In the genomic region with DNA sequence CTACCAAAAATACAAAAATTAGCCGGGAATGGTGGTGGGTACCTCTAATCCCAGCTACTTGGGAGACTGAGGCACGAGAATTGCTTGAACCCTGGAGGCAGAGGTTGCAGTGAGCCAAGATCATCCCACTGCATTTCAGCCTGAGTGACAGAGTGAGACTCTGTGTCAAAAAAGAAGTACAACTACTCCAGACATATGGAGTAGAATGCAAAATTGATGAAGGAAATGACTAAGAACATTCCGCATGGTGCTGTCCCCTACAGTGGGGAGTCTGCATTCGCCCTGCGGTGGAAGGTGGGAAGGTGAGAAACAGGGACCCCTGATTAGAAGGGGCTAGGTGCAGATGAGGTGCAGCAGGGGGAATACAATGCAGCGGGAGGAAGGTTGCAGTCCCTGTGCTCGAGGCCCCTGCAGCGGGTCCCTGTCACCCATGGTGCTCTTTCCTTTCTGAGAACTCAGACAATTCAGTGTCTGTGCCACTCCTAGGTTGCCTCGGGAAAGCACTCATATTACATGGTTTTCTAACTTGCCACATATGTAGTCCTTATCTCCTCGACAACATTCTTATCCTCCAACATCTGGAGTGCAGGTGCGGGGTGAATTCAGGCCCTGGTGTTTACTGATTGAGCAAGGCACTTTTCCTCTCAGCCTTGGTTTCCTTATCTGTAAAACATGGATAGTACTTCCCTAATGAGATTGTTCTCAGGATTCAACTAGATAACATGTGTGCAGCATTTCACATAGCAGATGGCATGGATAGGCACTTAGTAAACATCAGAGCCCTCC, we compare ENCODE assay signal across 10 cellular contexts. TPM values are rescaled to one million over a fixed set of nuclear protein-coding genes. Genes with fewer than 3 reads are reported as not detected.
DNase-seq lines count a peak whose midpoint lies in the region; ATAC-seq, FAIRE-seq and TF ChIP-seq lines count a peak whose summit lies in the region.
"Had no signal": no experiment of that assay in that cellular context is flagged by ENCODE, and none has a peak within 500 bp of the region (broad histone marks: within the 10 kb centered on the region; RNA-seq: fewer than 3 reads in every experiment).

No MANE protein-coding gene starts in this region.

- H3K36me3 ChIP-seq in left ventricle myocardium inferior (no peaks in the 10 kb centered on the region), GM12878 (ENCODE audit: control insufficient read depth in 2 of 2, insufficient read depth in 2 of 2, low read length in 1 of 2) (no peaks in the 10 kb centered on the region), transverse colon (no peaks in the 10 kb centered on the region)

- CTCF ChIA-PET in GM12878 (lab: Yijun Ruan, JAX), result interaction anchor here (0.6 to 26.2 kb wide), 11 partner anchors 9 to 317 kb away, joined by 3 to 1301 read pairs (median 35); a partner anchor contains a TSS

- TF ChIP-seq RAD21 in GM12878 (IDR thresholded peaks at IDR 0.05; ENCODE audit: insufficient read depth, low read depth, low read length), result no peak

- no peak overlapping the region for H3K4me2 ChIP-seq in GM12878 (ENCODE audit: control insufficient read depth, insufficient read depth)

- no peaks in the 10 kb centered on the region for H3K27me3 Mint-ChIP-seq in activated T-helper 2 cell treated with anti-CD3 and anti-CD28 coated beads, Interferon-gamma antibody, Interleukin-2, Interleukin-4, amounts not matched to agents 10 μg/mL and 5 μg/mL and 100 μg/mL, durations not matched to agents 14 hours and 24 hours and 36 hours (ENCODE audit: low read depth)

- no peak for TF ChIP-seq EP300 in GM12878 (IDR thresholded peaks at IDR 0.05; ENCODE audit: borderline replicate concordance in 1 of 2, control insufficient read depth in 1 of 2, low read depth in 2 of 2, low read length in 2 of 2)
- no peak for TF ChIP-seq EP300 in transverse colon (IDR thresholded peaks at IDR 0.05; ENCODE audit: low read depth)

- no peak for TF ChIP-seq CTCF in left ventricle myocardium inferior (IDR thresholded peaks at IDR 0.05; ENCODE audit: borderline replicate concordance)
- no peak for TF ChIP-seq CTCF in GM12878 (IDR thresholded peaks at IDR 0.05 in 2 of 3, conservative IDR thresholded peaks at IDR 0.05 in 1 of 3; ENCODE audit: control insufficient read depth in 2 of 3, extremely low read depth in 1 of 3, insufficient read depth in 1 of 3, low read depth in 3 of 3, low read length in 3 of 3)
- no peak for TF ChIP-seq CTCF in transverse colon (IDR thresholded peaks at IDR 0.05)

- intact Hi-C loops in left ventricle myocardium inferior (cut with micrococcal nuclease), result no loop called here
- intact Hi-C loops in left ventricle myocardium superior (cut with micrococcal nuclease), result no loop called here
- intact Hi-C loops in GM12878 (cut with micrococcal nuclease; ENCODE audit: unreplicated experiment), result no loop called here
- intact Hi-C loops in transverse colon (cut with DNase I; ENCODE audit: low total_unique reads), result loop anchor here (5.0 kb wide), 1 partner anchor 34 kb away; no protein-coding TSS in a partner anchor
- intact Hi-C loops in activated T-helper 2 cell treated with anti-CD3 and anti-CD28 coated beads, Interferon-gamma antibody, Interleukin-2, Interleukin-4, amounts not matched to agents 10 μg/mL and 5 μg/mL and 100 μg/mL, durations not matched to agents 14 hours and 24 hours and 36 hours (cut with micrococcal nuclease), result no loop called here

- in situ Hi-C loops in GM12878 (cut with MboI), result no loop called here
- in situ Hi-C loops in transverse colon (cut with MboI; ENCODE audit: low pct_ligation_motif_present in 1 of 4, low pct_unique_long_range_greater_than_20kb in 1 of 4, low sequenced_read_pairs in 3 of 4), result no loop called here

- TF ChIP-seq POLR2A in GM12878 (IDR thresholded peaks at IDR 0.05; ENCODE audit: low read depth, low read length), result no peak
- TF ChIP-seq POLR2A in transverse colon (IDR thresholded peaks at IDR 0.05), result no peak

- POLR2A ChIA-PET in GM12878 (lab: Charles Lee), result interaction anchor here (0.7 to 11.4 kb wide), 3 partner anchors 31 to 118 kb away, joined by 3 to 183 read pairs (median 50); no protein-coding TSS in a partner anchor

- SMC1A ChIA-PET in GM12878 (lab: Charles Lee; ENCODE audit: uncharacterized antibody, unreplicated experiment), result interaction anchor here (0.6 to 15.8 kb wide), 10 partner anchors 6 to 88 kb away, joined by 3 to 646 read pairs (median 10); a partner anchor contains a TSS

- peak overlapping the region; percentile 58 for H3K27ac ChIP-seq in left ventricle myocardium inferior (replicated peaks)
- no peak overlapping the region for H3K27ac ChIP-seq in GM12878 (ENCODE audit: control insufficient read depth, insufficient read depth)
- peak overlapping the region; percentile 29 to 82 (median 56) for H3K27ac ChIP-seq in transverse colon

- BruUV-seq in GM12878 (replicated peaks; lab: Mats Ljungman, UMichigan), result no TSS peak

- no peak overlapping the region for H3K9ac ChIP-seq in GM12878 (ENCODE audit: control insufficient read depth, insufficient read depth, low read length)

- peaks cover 30% of the 10 kb centered on the region for H3K4me1 Mint-ChIP-seq in activated T-helper 2 cell treated with anti-CD3 and anti-CD28 coated beads, Interferon-gamma antibody, Interleukin-2, Interleukin-4, amounts not matched to agents 10 μg/mL and 5 μg/mL and 100 μg/mL, durations not matched to agents 14 hours and 24 hours and 36 hours (ENCODE audit: low read depth)

- RAD21 ChIA-PET in GM12878 (lab: Charles Lee; ENCODE audit: unreplicated experiment), result interaction anchor here (3.2 to 10.1 kb wide), 5 partner anchors 7 to 34 kb away, joined by 25 to 525 read pairs (median 102); a partner anchor contains a TSS

- FAIRE-seq in GM12878 (lab: Jason Lieb, UNC), result no peak
- FAIRE-seq: islet of Langerhans had no signal

- no peaks in the 10 kb centered on the region for H3K36me3 Mint-ChIP-seq in activated T-helper 2 cell treated with anti-CD3 and anti-CD28 coated beads, Interferon-gamma antibody, Interleukin-2, Interleukin-4, amounts not matched to agents 10 μg/mL and 5 μg/mL and 100 μg/mL, durations not matched to agents 14 hours and 24 hours and 36 hours (ENCODE audit: low read depth)

- peaks cover 18% of the 10 kb centered on the region for H3K79me2 ChIP-seq in GM12878 (ENCODE audit: control insufficient read depth, insufficient read depth, low read length)

- H3K9me3 ChIP-seq in left ventricle myocardium inferior (replicated peaks) (no peaks in the 10 kb centered on the region), GM12878 (replicated peaks; ENCODE audit: control insufficient read depth, insufficient read depth, low read length) (no peaks in the 10 kb centered on the region), transverse colon (no peaks in the 10 kb centered on the region)

- H3K4me3 ChIP-seq in left ventricle myocardium inferior (no peak overlapping the region), GM12878 (no peak overlapping the region), transverse colon (no peak overlapping the region)

- 9% methylated on average over 11 of the region's 11 CpGs for WGBS in GM12878 (ENCODE audit: insufficient coverage, insufficient replicate concordance, low lambda C conversion rate, missing lambda C conversion rate)
- 46 to 60% methylated on average over 6 to 11 of the region's 11 CpGs for WGBS in transverse colon (ENCODE audit: low coverage in 1 of 2), 2 donors

- H2AFZ ChIP-seq in GM12878 (ENCODE audit: control insufficient read depth, low read depth, low read length), result no peak overlapping the region

- H3K4me3 Mint-ChIP-seq in activated T-helper 2 cell treated with anti-CD3 and anti-CD28 coated beads, Interferon-gamma antibody, Interleukin-2, Interleukin-4, amounts not matched to agents 10 μg/mL and 5 μg/mL and 100 μg/mL, durations not matched to agents 14 hours and 24 hours and 36 hours (ENCODE audit: low read depth), result no peak overlapping the region

- no peaks in the 10 kb centered on the region for H4K20me1 ChIP-seq in GM12878 (ENCODE audit: control insufficient read depth, insufficient read depth)

- H3K9me3 Mint-ChIP-seq in activated T-helper 2 cell treated with anti-CD3 and anti-CD28 coated beads, Interferon-gamma antibody, Interleukin-2, Interleukin-4, amounts not matched to agents 10 μg/mL and 5 μg/mL and 100 μg/mL, durations not matched to agents 14 hours and 24 hours and 36 hours, result no peaks in the 10 kb centered on the region

- H3K4me1 ChIP-seq in left ventricle myocardium inferior (peaks cover 43% of the 10 kb centered on the region), GM12878 (ENCODE audit: control insufficient read depth, insufficient read depth, low read length) (peaks cover 58% of the 10 kb centered on the region), transverse colon (peaks cover 36 to 69% (median 41%) of the 10 kb centered on the region in 4 donors)

- no peak overlapping the region for H3K27ac Mint-ChIP-seq in activated T-helper 2 cell treated with anti-CD3 and anti-CD28 coated beads, Interferon-gamma antibody, Interleukin-2, Interleukin-4, amounts not matched to agents 10 μg/mL and 5 μg/mL and 100 μg/mL, durations not matched to agents 14 hours and 24 hours and 36 hours

- DNase-seq in left ventricle myocardium inferior (no peak), left ventricle myocardium superior (no peak), GM12878 (ENCODE audit: low read depth, low spot score) (no peak), transverse colon (no peak), putamen (ENCODE audit: low spot score) (no peak)
- DNase-seq in activated T-helper 2 cell treated with anti-CD3 and anti-CD28 coated beads, Interferon-gamma antibody, Interleukin-2, Interleukin-4, amounts not matched to agents 10 μg/mL and 5 μg/mL and 100 μg/mL, durations not matched to agents 14 hours and 24 hours and 36 hours (ENCODE audit: low spot score), result no peak
- DNase-seq: activated naive CD4-positive, alpha-beta T cell treated with Interleukin-2 at 50 U/mL for 16 hours; effector CD8-positive, alpha-beta T cell; NCI-H146 had no signal

- no peak for ATAC-seq in left ventricle myocardium superior
- no peak for ATAC-seq in GM12878

- H3K27me3 ChIP-seq in left ventricle myocardium inferior (ENCODE audit: low read depth) (no peaks in the 10 kb centered on the region), GM12878 (replicated peaks in 1 of 2; ENCODE audit: control insufficient read depth in 2 of 2, insufficient read depth in 2 of 2, low read length in 1 of 2) (no peaks in the 10 kb centered on the region), transverse colon (no peaks in the 10 kb centered on the region)

RNA-seq across cellular contexts. Expression of a gene that starts 5.2 kb away (rescaled TPM):
- total RNA-seq in left ventricle myocardium inferior (47.0 TPM), left ventricle myocardium superior (40.3 TPM), GM12878 (2014; rRNA removed) (140 and 142 TPM in 2 replicates), GM12878 (2014; rRNA removed; fragmentation: Illumina TruSeq; extraction: Trizol) (46.8 and 51.2 TPM in 2 replicates), GM12878 (2021) (103 and 110 TPM in 2 replicates), transverse colon (100 to 1,000 TPM; 261 to 372 (median 319) TPM)
- 56.1 and 63.5 TPM in 2 replicates for total RNA-seq in GM12878 (2013; cell fraction: nucleolus; rRNA removed)
- polyA plus RNA-seq in GM12878 (2011; ENCODE audit: low read depth), result 80.8 TPM
- polyA plus RNA-seq in GM12878 (2011; rRNA removed) (43.4 and 72.8 TPM in 2 replicates), GM12878 (2014; fragmentation: Illumina TruSeq; extraction: Trizol) (11.5 and 25.8 TPM in 2 replicates), GM12878 (2014; fragmentation: Nextera tagmentation; extraction: Ambion mirVana) (10 to 100 TPM in 1 of 2 experiments, 1 to 10 TPM in 1; 8.1 to 23.5 TPM), GM12878 (2014; rRNA removed) (176 and 184 TPM in 2 replicates), GM12878 (2016; fragmentation: Nextera tagmentation; extraction: Ambion mirVana) (100 to 1,000 TPM; 120 to 125 TPM)
- polyA plus RNA-seq in GM12878 (2011; cell fraction: cytosol; rRNA removed), result 189 and 201 TPM in 2 replicates
- 133 and 135 TPM in 2 replicates for polyA plus RNA-seq in GM12878 (2011; cell fraction: nucleus; rRNA removed)
- 174 and 197 TPM in 2 replicates for polyA plus RNA-seq in GM12878 (2012)
- 22.5 and 64.9 TPM in 2 replicates for polyA minus RNA-seq in GM12878 (2011; rRNA and poly(A)+ RNA removed)
- 39.0 and 41.6 TPM in 2 replicates for polyA minus RNA-seq in GM12878 (2011; cell fraction: cytosol; rRNA and poly(A)+ RNA removed)
- 35.1 and 49.9 TPM in 2 replicates for polyA minus RNA-seq in GM12878 (2011; cell fraction: nucleus; rRNA and poly(A)+ RNA removed)
- 41.1 and 50.1 TPM in 2 replicates for total RNA-seq in activated T-helper 2 cell treated with anti-CD3 and anti-CD28 coated beads, Interferon-gamma antibody, Interleukin-2, Interleukin-4, amounts not matched to agents 10 μg/mL and 5 μg/mL and 100 μg/mL, durations not matched to agents 14 hours and 24 hours and 36 hours

RNA-seq across cellular contexts. Expression of a gene that starts 25.2 kb away (rescaled TPM):
- total RNA-seq in left ventricle myocardium inferior (0.82 TPM), left ventricle myocardium superior (0.89 TPM), GM12878 (2014; rRNA removed) (0.68 and 0.82 TPM in 2 replicates), GM12878 (2014; rRNA removed; fragmentation: Illumina TruSeq; extraction: Trizol) (0.63 and 0.64 TPM in 2 replicates), GM12878 (2021) (1.3 and 1.5 TPM in 2 replicates), transverse colon (10 to 100 TPM in 1 of 4 donors, 1 to 10 TPM in 3; 1.8 to 46.4 (median 5.8) TPM)
- total RNA-seq in GM12878 (2013; cell fraction: nucleolus; rRNA removed), result 0.98 and 1.1 TPM in 2 replicates
- 0.31 TPM for polyA plus RNA-seq in GM12878 (2011; ENCODE audit: low read depth)
- polyA plus RNA-seq in GM12878 (2011; rRNA removed) (0.12 and 0.16 TPM in 2 replicates), GM12878 (2014; fragmentation: Illumina TruSeq; extraction: Trizol) (0.25 and 0.79 TPM in 2 replicates), GM12878 (2014; fragmentation: Nextera tagmentation; extraction: Ambion mirVana) (under 1 TPM; 0.24 to 0.58 TPM), GM12878 (2014; rRNA removed) (2.1 and 2.4 TPM in 2 replicates), GM12878 (2016; fragmentation: Nextera tagmentation; extraction: Ambion mirVana) (under 1 TPM in 1 of 2 experiments, not detected in 1; 0.35 TPM)
- 0.42 and 0.45 TPM in 2 replicates for polyA plus RNA-seq in GM12878 (2011; cell fraction: cytosol; rRNA removed)
- polyA plus RNA-seq in GM12878 (2011; cell fraction: nucleus; rRNA removed), result 0.84 and 1.2 TPM in 2 replicates
- 0.74 and 0.87 TPM in 2 replicates for polyA plus RNA-seq in GM12878 (2012)
- polyA minus RNA-seq in GM12878 (2011; rRNA and poly(A)+ RNA removed), result 0.37 and 0.52 TPM in 2 replicates
- polyA minus RNA-seq in GM12878 (2011; cell fraction: cytosol; rRNA and poly(A)+ RNA removed), result not detected in 2 replicates
- 0.24 and 0.38 TPM in 2 replicates for polyA minus RNA-seq in GM12878 (2011; cell fraction: nucleus; rRNA and poly(A)+ RNA removed)
- 2.9 and 3.0 TPM in 2 replicates for total RNA-seq in activated T-helper 2 cell treated with anti-CD3 and anti-CD28 coated beads, Interferon-gamma antibody, Interleukin-2, Interleukin-4, amounts not matched to agents 10 μg/mL and 5 μg/mL and 100 μg/mL, durations not matched to agents 14 hours and 24 hours and 36 hours

RNA-seq across cellular contexts. Expression of a gene that starts 43.6 kb away (rescaled TPM):
- total RNA-seq in left ventricle myocardium inferior (7.0 TPM), left ventricle myocardium superior (5.8 TPM), GM12878 (2014; rRNA removed) (21.0 and 21.9 TPM in 2 replicates), GM12878 (2014; rRNA removed; fragmentation: Illumina TruSeq; extraction: Trizol) (8.2 TPM in 2 replicates), GM12878 (2021) (29.5 and 32.7 TPM in 2 replicates), transverse colon (100 to 1,000 TPM in 2 of 4 donors, 10 to 100 TPM in 2; 37.8 to 470 (median 95.3) TPM)
- total RNA-seq in GM12878 (2013; cell fraction: nucleolus; rRNA removed), result 30.1 and 32.3 TPM in 2 replicates
- 12.9 TPM for polyA plus RNA-seq in GM12878 (2011; ENCODE audit: low read depth)
- polyA plus RNA-seq in GM12878 (2011; rRNA removed) (9.6 and 18.6 TPM in 2 replicates), GM12878 (2014; fragmentation: Illumina TruSeq; extraction: Trizol) (5.8 and 15.6 TPM in 2 replicates), GM12878 (2014; fragmentation: Nextera tagmentation; extraction: Ambion mirVana) (1 to 10 TPM; 1.1 to 3.6 TPM), GM12878 (2014; rRNA removed) (36.2 and 37.6 TPM in 2 replicates), GM12878 (2016; fragmentation: Nextera tagmentation; extraction: Ambion mirVana) (10 to 100 TPM; 22.0 to 25.6 TPM)
- 31.8 and 50.4 TPM in 2 replicates for polyA plus RNA-seq in GM12878 (2011; cell fraction: cytosol; rRNA removed)
- 114 and 143 TPM in 2 replicates for polyA plus RNA-seq in GM12878 (2011; cell fraction: nucleus; rRNA removed)
- polyA plus RNA-seq in GM12878 (2012), result 21.3 and 26.9 TPM in 2 replicates
- 7.2 and 11.3 TPM in 2 replicates for polyA minus RNA-seq in GM12878 (2011; rRNA and poly(A)+ RNA removed)
- 4.8 and 10.5 TPM in 2 replicates for polyA minus RNA-seq in GM12878 (2011; cell fraction: cytosol; rRNA and poly(A)+ RNA removed)
- 14.0 and 24.6 TPM in 2 replicates for polyA minus RNA-seq in GM12878 (2011; cell fraction: nucleus; rRNA and poly(A)+ RNA removed)
- total RNA-seq in activated T-helper 2 cell treated with anti-CD3 and anti-CD28 coated beads, Interferon-gamma antibody, Interleukin-2, Interleukin-4, amounts not matched to agents 10 μg/mL and 5 μg/mL and 100 μg/mL, durations not matched to agents 14 hours and 24 hours and 36 hours, result 32.1 and 34.1 TPM in 2 replicates

RNA-seq across cellular contexts. Expression of a gene that starts 44.8 kb away (rescaled TPM):
- 14.9 TPM for total RNA-seq in left ventricle myocardium inferior
- total RNA-seq in left ventricle myocardium superior, result 18.7 TPM
- total RNA-seq in GM12878 (2013; cell fraction: nucleolus; rRNA removed), result 0.93 and 0.94 TPM in 2 replicates
- 0.11 and 0.73 TPM in 2 replicates for total RNA-seq in GM12878 (2014; rRNA removed)
- total RNA-seq in GM12878 (2014; rRNA removed; fragmentation: Illumina TruSeq; extraction: Trizol), result 0.18 and 0.23 TPM in 2 replicates
- total RNA-seq in GM12878 (2021), result 0.80 and 1.7 TPM in 2 replicates
- 0.09 TPM for polyA plus RNA-seq in GM12878 (2011; ENCODE audit: low read depth)
- 0.05 and 0.10 TPM in 2 replicates for polyA plus RNA-seq in GM12878 (2011; rRNA removed)
- polyA plus RNA-seq in GM12878 (2011; cell fraction: cytosol; rRNA removed), result 0.04 and 0.13 TPM in 2 replicates
- 1.4 and 2.0 TPM in 2 replicates for polyA plus RNA-seq in GM12878 (2011; cell fraction: nucleus; rRNA removed)
- 0.24 and 0.38 TPM in 2 replicates for polyA plus RNA-seq in GM12878 (2012)
- 0.08 and 0.21 TPM in 2 replicates for polyA plus RNA-seq in GM12878 (2014; fragmentation: Illumina TruSeq; extraction: Trizol)
- polyA plus RNA-seq in GM12878 (2014; fragmentation: Nextera tagmentation; extraction: Ambion mirVana), result not detected
- polyA plus RNA-seq in GM12878 (2014; rRNA removed), result 0.83 and 0.94 TPM in 2 replicates
- under 1 TPM in 1 of 2 experiments, not detected in 1; 0.28 TPM for polyA plus RNA-seq in GM12878 (2016; fragmentation: Nextera tagmentation; extraction: Ambion mirVana)
- polyA minus RNA-seq in GM12878 (2011; rRNA and poly(A)+ RNA removed), result 0.26 TPM in 1 of 2 replicates, not detected in the other
- polyA minus RNA-seq in GM12878 (2011; cell fraction: cytosol; rRNA and poly(A)+ RNA removed), result 0.53 TPM in 1 of 2 replicates, not detected in the other
- polyA minus RNA-seq in GM12878 (2011; cell fraction: nucleus; rRNA and poly(A)+ RNA removed), result 0.48 and 2.2 TPM in 2 replicates
- 100 to 1,000 TPM in 2 of 4 donors, 10 to 100 TPM in 2; 73.0 to 174 (median 123) TPM for total RNA-seq in transverse colon
- total RNA-seq in activated T-helper 2 cell treated with anti-CD3 and anti-CD28 coated beads, Interferon-gamma antibody, Interleukin-2, Interleukin-4, amounts not matched to agents 10 μg/mL and 5 μg/mL and 100 μg/mL, durations not matched to agents 14 hours and 24 hours and 36 hours, result 12.1 and 16.2 TPM in 2 replicates

RNA-seq across cellular contexts. Expression of a gene that starts 53.5 kb away (rescaled TPM):
- total RNA-seq in left ventricle myocardium inferior (86.0 TPM), left ventricle myocardium superior (106 TPM), GM12878 (2014; rRNA removed) (342 and 371 TPM in 2 replicates), GM12878 (2014; rRNA removed; fragmentation: Illumina TruSeq; extraction: Trizol) (170 and 176 TPM in 2 replicates), GM12878 (2021) (265 and 269 TPM in 2 replicates), transverse colon (100 to 1,000 TPM in 3 of 4 donors, 10 to 100 TPM in 1; 83.0 to 251 (median 163) TPM)
- 38.1 and 44.1 TPM in 2 replicates for total RNA-seq in GM12878 (2013; cell fraction: nucleolus; rRNA removed)
- polyA plus RNA-seq in GM12878 (2011; ENCODE audit: low read depth), result 75.3 TPM
- polyA plus RNA-seq in GM12878 (2011; rRNA removed) (86.0 and 211 TPM in 2 replicates), GM12878 (2014; fragmentation: Illumina TruSeq; extraction: Trizol) (128 and 202 TPM in 2 replicates), GM12878 (2014; fragmentation: Nextera tagmentation; extraction: Ambion mirVana) (10 to 100 TPM; 26.4 to 41.7 TPM), GM12878 (2014; rRNA removed) (306 and 326 TPM in 2 replicates), GM12878 (2016; fragmentation: Nextera tagmentation; extraction: Ambion mirVana) (100 to 1,000 TPM; 417 to 458 TPM)
- 440 and 506 TPM in 2 replicates for polyA plus RNA-seq in GM12878 (2011; cell fraction: cytosol; rRNA removed)
- 220 and 242 TPM in 2 replicates for polyA plus RNA-seq in GM12878 (2011; cell fraction: nucleus; rRNA removed)
- 174 and 181 TPM in 2 replicates for polyA plus RNA-seq in GM12878 (2012)
- polyA minus RNA-seq in GM12878 (2011; rRNA and poly(A)+ RNA removed), result 121 and 204 TPM in 2 replicates
- 83.8 and 94.6 TPM in 2 replicates for polyA minus RNA-seq in GM12878 (2011; cell fraction: cytosol; rRNA and poly(A)+ RNA removed)
- 49.0 and 75.9 TPM in 2 replicates for polyA minus RNA-seq in GM12878 (2011; cell fraction: nucleus; rRNA and poly(A)+ RNA removed)
- total RNA-seq in activated T-helper 2 cell treated with anti-CD3 and anti-CD28 coated beads, Interferon-gamma antibody, Interleukin-2, Interleukin-4, amounts not matched to agents 10 μg/mL and 5 μg/mL and 100 μg/mL, durations not matched to agents 14 hours and 24 hours and 36 hours, result 250 and 262 TPM in 2 replicates
